In the genomic region with DNA sequence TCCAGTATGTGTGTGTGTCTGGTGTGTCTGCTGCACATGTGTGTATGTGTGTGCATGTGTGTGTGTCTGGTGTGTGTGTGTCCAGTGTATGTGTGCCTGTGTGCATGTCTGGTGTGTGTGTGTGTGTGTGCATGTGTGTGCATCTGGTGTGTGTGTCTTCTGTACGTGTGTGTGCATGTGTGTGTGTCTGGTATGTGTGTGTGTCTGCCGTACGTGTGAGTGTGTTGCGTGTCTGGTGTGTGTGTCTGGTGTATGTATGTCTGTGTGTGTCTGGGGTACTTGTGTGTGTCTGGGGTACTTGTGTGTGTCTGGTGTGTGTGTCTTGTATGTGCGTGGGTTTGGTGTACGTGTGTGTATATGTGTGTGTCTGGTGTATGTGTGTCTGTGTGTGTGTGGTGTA, we compare ENCODE assay signal across 26 cellular contexts.
"Had no signal": no experiment of that assay in that cellular context is flagged by ENCODE, and none has a peak within 500 bp of the region (broad histone marks: within the 10 kb centered on the region; RNA-seq: fewer than 3 reads in every experiment).

No MANE protein-coding gene starts in this region.

- H3K4me3 Mint-ChIP-seq: activated CD4-positive, alpha-beta T cell treated with anti-CD3 and anti-CD28 coated beads, Interleukin-2, amount 10 ng/mL, durations not matched to agents 7 days and 5 days; activated CD8-positive, alpha-beta T cell treated with anti-CD3 and anti-CD28 coated beads, Interleukin-2, amount 10 ng/mL, durations not matched to agents 7 days and 5 days; activated naive CD4-positive, alpha-beta T cell treated with anti-CD3 and anti-CD28 coated beads, Interleukin-2, amount 50 U/mL, for 24 hours; activated naive CD8-positive, alpha-beta T cell treated with anti-CD3 and anti-CD28 coated beads, Interleukin-2, amount 10 ng/mL, durations not matched to agents 7 days and 5 days; activated T-cell treated with anti-CD3 and anti-CD28 coated beads, Interleukin-2, amount 50 U/mL, for 24 hours had no signal

- H3K4me2 ChIP-seq: SK-N-SH had no signal

- H3K36me3 ChIP-seq: ascending aorta, SJSA1, WERI-Rb-1 had no signal

- ATAC-seq: activated CD8-positive, alpha-beta T cell treated with anti-CD3 and anti-CD28 coated beads, Interleukin-2, amount 10 ng/mL, durations not matched to agents 7 days and 5 days; Panc1 had no signal

- H3K4me3 ChIP-seq: ascending aorta, SJSA1 had no signal

- H3K9ac ChIP-seq: SK-N-SH had no signal

- H3K27ac Mint-ChIP-seq: activated CD4-positive, alpha-beta T cell treated with anti-CD3 and anti-CD28 coated beads, Interleukin-2, amount 10 ng/mL, durations not matched to agents 7 days and 5 days; activated CD8-positive, alpha-beta T cell treated with anti-CD3 and anti-CD28 coated beads, Interleukin-2, amount 10 ng/mL, durations not matched to agents 7 days and 5 days; activated naive CD4-positive, alpha-beta T cell treated with anti-CD3 and anti-CD28 coated beads, Interleukin-2, amount 50 U/mL, for 24 hours; activated naive CD8-positive, alpha-beta T cell treated with anti-CD3 and anti-CD28 coated beads, Interleukin-2, amount 10 ng/mL, durations not matched to agents 7 days and 5 days; activated T-cell treated with anti-CD3 and anti-CD28 coated beads, Interleukin-2, amount 50 U/mL, for 24 hours; activated T-helper 2 cell treated with anti-CD3 and anti-CD28 coated beads, Interferon-gamma antibody, Interleukin-2, Interleukin-4, amounts not matched to agents 10 μg/mL and 5 μg/mL and 100 μg/mL, durations not matched to agents 14 hours and 24 hours and 36 hours had no signal

- H3K9me3 Mint-ChIP-seq: activated CD4-positive, alpha-beta T cell treated with anti-CD3 and anti-CD28 coated beads, Interleukin-2, amount 10 ng/mL, durations not matched to agents 7 days and 5 days; activated naive CD4-positive, alpha-beta T cell treated with anti-CD3 and anti-CD28 coated beads, Interleukin-2, amount 50 U/mL, for 24 hours; activated naive CD8-positive, alpha-beta T cell treated with anti-CD3 and anti-CD28 coated beads, Interleukin-2, amount 10 ng/mL, durations not matched to agents 7 days and 5 days; activated T-cell treated with anti-CD3 and anti-CD28 coated beads, Interleukin-2, amount 50 U/mL, for 24 hours; activated T-helper 2 cell treated with anti-CD3 and anti-CD28 coated beads, Interferon-gamma antibody, Interleukin-2, Interleukin-4, amounts not matched to agents 10 μg/mL and 5 μg/mL and 100 μg/mL, durations not matched to agents 14 hours and 24 hours and 36 hours had no signal

- DNase-seq: activated CD4-positive, alpha-beta T cell treated with anti-CD3 and anti-CD28 coated beads, Interleukin-2, amount 10 ng/mL, durations not matched to agents 7 days and 5 days; activated CD4-positive, alpha-beta T cell treated with anti-CD3 and anti-CD28 coated beads, Interleukin-2, amount 50 U/mL, for 48 hours; activated CD4-positive, CD25-positive, alpha-beta regulatory T cell; activated CD8-positive, alpha-beta T cell treated with anti-CD3 and anti-CD28 coated beads, Interleukin-2, amount 10 ng/mL, durations not matched to agents 7 days and 5 days; activated gamma-delta T cell; activated naive CD4-positive, alpha-beta T cell treated with Interleukin-2 at 50 U/mL for 16 hours; activated naive CD8-positive, alpha-beta T cell treated with anti-CD3 and anti-CD28 coated beads, Interleukin-2, amount 10 ng/mL, durations not matched to agents 7 days and 5 days; activated T-cell treated with anti-CD3 and anti-CD28 coated beads, Interleukin-2, amount 50 U/mL, for 24 hours; amygdala; NCI-H1105 treated with DMSO at 0.1 percent for 48 hours; NCI-H1436; NCI-H1694; NCI-H2029; NCI-H345; NCI-H524 treated with DMSO at 0.1 percent for 48 hours; SHP77 treated with DMSO at 0.1 percent for 48 hours; SK-N-SH; T-helper 1 cell; T-helper 2 cell; T-helper 9 cell; WERI-Rb-1 had no signal

- H3K4me1 ChIP-seq: ascending aorta, SJSA1 had no signal

- H3K27me3 Mint-ChIP-seq: activated CD4-positive, alpha-beta T cell treated with anti-CD3 and anti-CD28 coated beads, Interleukin-2, amount 10 ng/mL, durations not matched to agents 7 days and 5 days; activated naive CD8-positive, alpha-beta T cell treated with anti-CD3 and anti-CD28 coated beads, Interleukin-2, amount 10 ng/mL, durations not matched to agents 7 days and 5 days had no signal

- H3K27me3 ChIP-seq: ascending aorta, SJSA1 had no signal

- H3K9me3 ChIP-seq: ascending aorta, SJSA1, SK-N-SH had no signal

- H3K27ac ChIP-seq: ascending aorta, SJSA1, WERI-Rb-1 had no signal

- H3K36me3 Mint-ChIP-seq: activated naive CD4-positive, alpha-beta T cell treated with anti-CD3 and anti-CD28 coated beads, Interleukin-2, amount 50 U/mL, for 24 hours; activated naive CD8-positive, alpha-beta T cell treated with anti-CD3 and anti-CD28 coated beads, Interleukin-2, amount 10 ng/mL, durations not matched to agents 7 days and 5 days had no signal
